8 cellular contexts compared by ENCODE assay signal in genomic region chr5:87121315-87122170, GRCh38.
DNase-seq lines count a peak whose midpoint lies in the region; ATAC-seq, FAIRE-seq and TF ChIP-seq lines count a peak whose summit lies in the region.

No MANE protein-coding gene starts in this region.

- ATAC-seq in GM21786 (IDR thresholded peaks at IDR 0.05; ENCODE audit: unreplicated experiment) = peak; percentile 72

- POLR2A ChIA-PET in activated CD4-positive, alpha-beta T cell treated with anti-CD3 and anti-CD28 coated beads, Interleukin-2, amount 10 ng/mL, durations not matched to agents 7 days and 5 days (lab: Charles Lee) = no interaction called here

- H3K36me3 ChIP-seq in GM06990 (ENCODE audit: control insufficient read depth, insufficient read depth, low read length) (no peaks in the 10 kb centered on the region), KMS-11 (ENCODE audit: insufficient read depth) (no peaks in the 10 kb centered on the region), fibroblast of lung (ENCODE audit: control insufficient read depth, insufficient read depth, low read length) (no peaks in the 10 kb centered on the region), small intestine (ENCODE audit: control insufficient read depth in 2 of 2, insufficient read depth in 2 of 2, low read length in 2 of 2) (no peaks in the 10 kb centered on the region)

- H3K79me2 ChIP-seq in KMS-11 (ENCODE audit: insufficient read depth, low read depth) (no peaks in the 10 kb centered on the region), fibroblast of lung (ENCODE audit: control insufficient read depth, insufficient read depth, low read length) (no peaks in the 10 kb centered on the region)

- 48 to 70% (median 51%) methylated on average over 5 of the region's 5 CpGs for WGBS in small intestine, 3 donors

- peak overlapping the region; percentile 35 for H3K4me3 Mint-ChIP-seq in activated CD4-positive, alpha-beta T cell treated with anti-CD3 and anti-CD28 coated beads, Interleukin-2, amount 10 ng/mL, durations not matched to agents 7 days and 5 days

- H3K36me3 Mint-ChIP-seq in activated CD4-positive, alpha-beta T cell treated with anti-CD3 and anti-CD28 coated beads, Interleukin-2, amount 10 ng/mL, durations not matched to agents 7 days and 5 days (ENCODE audit: low read depth) = peaks cover 6% of the 10 kb centered on the region

- CTCF ChIA-PET in activated CD4-positive, alpha-beta T cell treated with anti-CD3 and anti-CD28 coated beads, Interleukin-2, amount 10 ng/mL, durations not matched to agents 7 days and 5 days (lab: Charles Lee) = no interaction called here

- peak overlapping the region; percentile 86 for H3K27ac Mint-ChIP-seq in activated CD4-positive, alpha-beta T cell treated with anti-CD3 and anti-CD28 coated beads, Interleukin-2, amount 10 ng/mL, durations not matched to agents 7 days and 5 days

- no peaks in the 10 kb centered on the region for H3K27me3 ChIP-seq in GM06990 (replicated peaks; ENCODE audit: control insufficient read depth, insufficient read depth, low read length)
- no peaks in the 10 kb centered on the region for H3K27me3 ChIP-seq in KMS-11 (ENCODE audit: insufficient read depth, low read depth)
- no peaks in the 10 kb centered on the region for H3K27me3 ChIP-seq in fibroblast of lung (ENCODE audit: control insufficient read depth, insufficient read depth, low read length)
- H3K27me3 ChIP-seq in small intestine (ENCODE audit: control insufficient read depth in 2 of 2, insufficient read depth in 2 of 2, low read length in 2 of 2) = no peaks in the 10 kb centered on the region

- H3K9me3 Mint-ChIP-seq in activated CD4-positive, alpha-beta T cell treated with anti-CD3 and anti-CD28 coated beads, Interleukin-2, amount 10 ng/mL, durations not matched to agents 7 days and 5 days = peaks cover 7% of the 10 kb centered on the region

- H3K4me1 ChIP-seq in KMS-11 (ENCODE audit: low read depth, poor library complexity, severe bottlenecking) (peaks cover 74% of the 10 kb centered on the region), fibroblast of lung (ENCODE audit: control insufficient read depth, extremely low read depth, insufficient read depth, low read length) (peaks cover 19% of the 10 kb centered on the region), small intestine (ENCODE audit: control insufficient read depth in 2 of 2, insufficient read depth in 1 of 2, low read depth in 1 of 2, low read length in 1 of 2) (peaks cover 0 to 5% of the 10 kb centered on the region in 2 donors)

- H3K4me2 ChIP-seq in KMS-11 = peak overlapping the region; percentile 89
- H3K4me2 ChIP-seq in fibroblast of lung (ENCODE audit: extremely low read depth, insufficient read depth, low read length) = peak overlapping the region; percentile 62

- H2AFZ ChIP-seq in KMS-11 (ENCODE audit: low read depth) (peak overlapping the region; percentile 51), fibroblast of lung (ENCODE audit: low read length) (no peak overlapping the region)

- no peaks in the 10 kb centered on the region for H4K20me1 ChIP-seq in KMS-11 (ENCODE audit: insufficient read depth)
- no peaks in the 10 kb centered on the region for H4K20me1 ChIP-seq in fibroblast of lung (ENCODE audit: control insufficient read depth, extremely low read depth, insufficient read depth, low read length)

- H3K27ac ChIP-seq in KMS-11 (peak overlapping the region; percentile 78), fibroblast of lung (ENCODE audit: insufficient read depth, low read length) (peak overlapping the region; percentile 66), small intestine (ENCODE audit: low read depth in 1 of 2, low read length in 1 of 2) (peak overlapping the region; percentile 24 to 49)

- FAIRE-seq in small intestine (lab: Jason Lieb, UNC) = no peak

- H3K4me1 Mint-ChIP-seq in activated CD4-positive, alpha-beta T cell treated with anti-CD3 and anti-CD28 coated beads, Interleukin-2, amount 10 ng/mL, durations not matched to agents 7 days and 5 days = peaks cover 59% of the 10 kb centered on the region

- H3K9ac ChIP-seq in KMS-11 (peak overlapping the region; percentile 36; the same call in 1 of the 2 replicates), fibroblast of lung (ENCODE audit: insufficient read depth, low read length) (no peak overlapping the region)

- H3K9me3 ChIP-seq in fibroblast of lung (ENCODE audit: control insufficient read depth, insufficient read depth, low read depth, low read length) (no peaks in the 10 kb centered on the region), small intestine (ENCODE audit: control insufficient read depth, low read depth) (no peaks in the 10 kb centered on the region)

- H3K27me3 Mint-ChIP-seq in activated CD4-positive, alpha-beta T cell treated with anti-CD3 and anti-CD28 coated beads, Interleukin-2, amount 10 ng/mL, durations not matched to agents 7 days and 5 days = peaks cover 4% of the 10 kb centered on the region

- TF ChIP-seq CTCF in GM06990 (IDR thresholded peaks at IDR 0.05; ENCODE audit: insufficient read depth, low read length, poor library complexity, severe bottlenecking) = no peak
- TF ChIP-seq CTCF in KMS-11 (conservative IDR thresholded peaks at IDR 0.05; ENCODE audit: low read depth, low read length) = no peak
- no peak for TF ChIP-seq CTCF in fibroblast of lung (conservative IDR thresholded peaks at IDR 0.05 in 1 of 2, IDR thresholded peaks at IDR 0.05 in 1 of 2; ENCODE audit: low read depth in 1 of 2, low read length in 2 of 2)

- peak; percentile 70 for DNase-seq in GM06990 (ENCODE audit: extremely low read depth, insufficient read length)
- DNase-seq in activated CD4-positive, alpha-beta T cell treated with anti-CD3 and anti-CD28 coated beads, Interleukin-2, amount 10 ng/mL, durations not matched to agents 7 days and 5 days = peak; percentile 52
- peak; percentile 87 to 94 for DNase-seq in fibroblast of lung (ENCODE audit: low read depth in 2 of 2)
- DNase-seq in small intestine = peak; percentile 48
- no peak for DNase-seq in NCI-H1417 treated with DMSO at 0.1 percent for 48 hours (lab: John Stamatoyannopoulos, UW)
- no peak for DNase-seq in SHP77 (lab: John Stamatoyannopoulos, UW)

- H3K4me3 ChIP-seq in GM06990 (replicated peaks; ENCODE audit: low read depth, low read length) (no peak overlapping the region), KMS-11 (IDR thresholded peaks at IDR 0.05; ENCODE audit: insufficient read depth, low read depth, low read length) (no peak overlapping the region), fibroblast of lung (replicated peaks in 1 of 4; ENCODE audit: control extremely low read depth in 1 of 4, insufficient read depth in 1 of 4, low read depth in 3 of 4, low read length in 4 of 4) (no peak overlapping the region), small intestine (ENCODE audit: low read depth in 1 of 2, low read length in 2 of 2) (no peak overlapping the region)

Comparison
In these comparisons a context has a peak if more than half of its experiments do, and no peak if none do; other contexts are left out.
1. DNase-seq: peak in GM06990 (single experiment), activated CD4-positive, alpha-beta T cell treated with anti-CD3 and anti-CD28 coated beads, Interleukin-2, amount 10 ng/mL, durations not matched to agents 7 days and 5 days (single experiment), fibroblast of lung (2 of 2) and small intestine (single experiment); none in NCI-H1417 treated with DMSO at 0.1 percent for 48 hours (single experiment) and SHP77 (0 of 2).
2. Peak in every context shown above with its lines, with median percentiles within 50 percentile points of each other: H3K27ac ChIP-seq.